8 cellular contexts compared by ENCODE assay signal in genomic region chr3:94069242-94069813, GRCh38. TPM values are rescaled to one million over a fixed set of nuclear protein-coding genes. Genes with fewer than 3 reads are reported as not detected.
DNase-seq lines count a peak whose midpoint lies in the region; ATAC-seq, FAIRE-seq and TF ChIP-seq lines count a peak whose summit lies in the region.

No MANE protein-coding gene starts in this region.

- peak; percentile 42 for DNase-seq in NCI-H2171 treated with DMSO at 0.1 percent for 48 hours (lab: John Stamatoyannopoulos, UW)
- DNase-seq in NCI-H2171 (lab: John Stamatoyannopoulos, UW), result no peak
- peak; percentile 0 for DNase-seq in NCI-H1417 treated with DMSO at 0.1 percent for 48 hours (lab: John Stamatoyannopoulos, UW)
- DNase-seq in osteoblast (ENCODE audit: insufficient read length, low spot score, missing footprints), result peak; percentile 27

- no peak overlapping the region for H3K4me3 Mint-ChIP-seq in stimulated activated memory B cell treated with anti-CD40 and anti-IgM and Interleukin-4, amounts not matched to agents 10 μg/mL and 1 μg/mL and 100 μg/mL, for 72 hours

- H3K9me3 ChIP-seq in osteoblast (ENCODE audit: low read depth, low read length), result no peaks in the 10 kb centered on the region

- FAIRE-seq in colon (lab: Jason Lieb, UNC), result peak; percentile 85

- peaks cover 7% of the 10 kb centered on the region for H3K4me1 ChIP-seq in osteoblast (ENCODE audit: insufficient read depth, low read length)

- H3K4me1 Mint-ChIP-seq in stimulated activated memory B cell treated with anti-CD40 and anti-IgM and Interleukin-4, amounts not matched to agents 10 μg/mL and 1 μg/mL and 100 μg/mL, for 72 hours, result peaks cover 55% of the 10 kb centered on the region

- ATAC-seq in stimulated activated memory B cell treated with anti-CD40 and anti-IgM and Interleukin-4, amounts not matched to agents 10 μg/mL and 1 μg/mL and 100 μg/mL, for 72 hours, result no peak
- ATAC-seq in HG03469 (IDR thresholded peaks at IDR 0.05; ENCODE audit: unreplicated experiment) (no peak), HG02623 (IDR thresholded peaks at IDR 0.05; ENCODE audit: unreplicated experiment) (no peak)

- H3K27me3 Mint-ChIP-seq in stimulated activated memory B cell treated with anti-CD40 and anti-IgM and Interleukin-4, amounts not matched to agents 10 μg/mL and 1 μg/mL and 100 μg/mL, for 72 hours, result no peaks in the 10 kb centered on the region

- peak overlapping the region; percentile 29 for H3K4me3 ChIP-seq in osteoblast (ENCODE audit: insufficient read depth, low read length)

- TF ChIP-seq CTCF in osteoblast (IDR thresholded peaks at IDR 0.05; ENCODE audit: extremely low read depth, low read depth, low read length), result peak; percentile 59

- no peaks in the 10 kb centered on the region for H3K27me3 ChIP-seq in osteoblast (ENCODE audit: insufficient read depth, low read length)

- H3K27ac Mint-ChIP-seq in stimulated activated memory B cell treated with anti-CD40 and anti-IgM and Interleukin-4, amounts not matched to agents 10 μg/mL and 1 μg/mL and 100 μg/mL, for 72 hours, result no peak overlapping the region

- H3K79me2 ChIP-seq in osteoblast (ENCODE audit: insufficient read depth, low read length), result peaks cover 23% of the 10 kb centered on the region

- H4K20me1 ChIP-seq in osteoblast (ENCODE audit: insufficient read depth, low read length), result no peaks in the 10 kb centered on the region

- peak overlapping the region; percentile 75 for H2AFZ ChIP-seq in osteoblast (ENCODE audit: low read length)

- H3K9me3 Mint-ChIP-seq in stimulated activated memory B cell treated with anti-CD40 and anti-IgM and Interleukin-4, amounts not matched to agents 10 μg/mL and 1 μg/mL and 100 μg/mL, for 72 hours, result no peaks in the 10 kb centered on the region

- H3K4me2 ChIP-seq in osteoblast (ENCODE audit: insufficient read depth, low read length), result peak overlapping the region; percentile 71

- H3K36me3 ChIP-seq in osteoblast (ENCODE audit: insufficient read depth, low read length), result no peaks in the 10 kb centered on the region

- H3K36me3 Mint-ChIP-seq in stimulated activated memory B cell treated with anti-CD40 and anti-IgM and Interleukin-4, amounts not matched to agents 10 μg/mL and 1 μg/mL and 100 μg/mL, for 72 hours, result peaks cover 50% of the 10 kb centered on the region

- peak overlapping the region; percentile 21 for H3K27ac ChIP-seq in osteoblast (ENCODE audit: low read depth, low read length)

RNA-seq across cellular contexts. Expression of gene NSUN3, which starts 6.5 kb away (rescaled TPM):
- total RNA-seq in osteoblast, result 13.4 and 15.9 TPM in 2 replicates

RNA-seq across cellular contexts. Expression of gene DHFR2, which starts 6.6 kb away (rescaled TPM):
- 3.5 and 4.7 TPM in 2 replicates for total RNA-seq in osteoblast

RNA-seq across cellular contexts. Expression of gene STX19, which starts 40.9 kb away (rescaled TPM):
- under 0.01 TPM in 1 of 2 replicates, not detected in the other for total RNA-seq in osteoblast
